ENCODE assay signal across 9 cellular contexts in genomic region chr4:37793562-37793961, GRCh38. TPM values are rescaled to one million over a fixed set of nuclear protein-coding genes. Genes with fewer than 3 reads are reported as not detected.
DNase-seq lines count a peak whose midpoint lies in the region; ATAC-seq and TF ChIP-seq lines count a peak whose summit lies in the region.
"Had no signal": no experiment of that assay in that cellular context is flagged by ENCODE, and none has a peak within 500 bp of the region (broad histone marks: within the 10 kb centered on the region; RNA-seq: fewer than 3 reads in every experiment).

No MANE protein-coding gene starts in this region.

- H3K9me2 ChIP-seq in GM23338 (ENCODE audit: insufficient read depth) = peaks cover 8% of the 10 kb centered on the region; the same call in 1 of the 2 replicates

- H3K4me2 ChIP-seq in GM23338 = no peak overlapping the region

- no peak overlapping the region for H2AFZ ChIP-seq in GM23338

- DNase-seq in CD4-positive, CD25-positive, alpha-beta regulatory T cell = peak in 2 of 3 donors; percentile 7 to 21
- DNase-seq in GM23338 (ENCODE audit: low spot score) (peak; percentile 21), T-helper 17 cell (no peak), heart right ventricle (peak in 1 of 2 donors; percentile 15), SHP77 (lab: John Stamatoyannopoulos, UW) (no peak), UCSD-AML1 (lab: John Stamatoyannopoulos, UW; ENCODE audit: unreplicated experiment) (no peak), GOT3 (lab: John Stamatoyannopoulos, UW) (no peak), HuH-7.5 (ENCODE audit: low spot score) (no peak)

- no peaks in the 10 kb centered on the region for H3K79me2 ChIP-seq in GM23338 (replicated peaks; ENCODE audit: insufficient read depth)

- intact Hi-C loops in heart right ventricle (cut with DNase I) = loop anchor here in 9 of 10 donors (1.0 to 10.0 kb wide), 7 partner anchors 99 to 341 kb away; partner anchors contain the start of gene RELL1 (in 1 of the 9)

- H3K4me3 Mint-ChIP-seq in CD4-positive, CD25-positive, alpha-beta regulatory T cell = no peak overlapping the region
- no peak overlapping the region for H3K4me3 Mint-ChIP-seq in GM23338
- no peak overlapping the region for H3K4me3 Mint-ChIP-seq in T-helper 17 cell
- H3K4me3 Mint-ChIP-seq: IgD-negative memory B cell had no signal

- no peaks in the 10 kb centered on the region for H3K4me1 ChIP-seq in CD4-positive, CD25-positive, alpha-beta regulatory T cell (ENCODE audit: control insufficient read depth, insufficient read depth, low read length, poor library complexity, severe bottlenecking)
- H3K4me1 ChIP-seq in GM23338 (ENCODE audit: insufficient read depth) = no peaks in the 10 kb centered on the region
- peaks cover 0 to 7% (median 0%) of the 10 kb centered on the region in 9 donors for H3K4me1 ChIP-seq in heart right ventricle

- peaks cover 11% of the 10 kb centered on the region for H3K27me3 ChIP-seq in CD4-positive, CD25-positive, alpha-beta regulatory T cell (ENCODE audit: control insufficient read depth, insufficient read depth, low read length)
- H3K27me3 ChIP-seq in GM23338 (ENCODE audit: insufficient read depth) (no peaks in the 10 kb centered on the region), heart right ventricle (peaks cover 0 to 3% (median 0%) of the 10 kb centered on the region in 7 donors)

- ATAC-seq in CD4-positive, CD25-positive, alpha-beta regulatory T cell (ENCODE audit: low read depth in 2 of 2) = peak; percentile 42 to 43
- ATAC-seq in GM23338 (no peak), T-helper 17 cell (peak; percentile 79), heart right ventricle (peak in 7 of 8 donors; percentile 65 to 88 (median 83))

- H3K9me3 Mint-ChIP-seq in CD4-positive, CD25-positive, alpha-beta regulatory T cell = peaks cover 0 to 2% (median 0%) of the 10 kb centered on the region in 7 donors
- H3K9me3 Mint-ChIP-seq in GM23338 = peaks cover 22% of the 10 kb centered on the region

- no peaks in the 10 kb centered on the region for H3K4me1 Mint-ChIP-seq in CD4-positive, CD25-positive, alpha-beta regulatory T cell
- H3K4me1 Mint-ChIP-seq in GM23338 = peaks cover 5% of the 10 kb centered on the region; the same call in 1 of the 3 replicates
- H3K4me1 Mint-ChIP-seq in T-helper 17 cell = no peaks in the 10 kb centered on the region
- H3K4me1 Mint-ChIP-seq: IgD-negative memory B cell had no signal

- H3K4me3 ChIP-seq in CD4-positive, CD25-positive, alpha-beta regulatory T cell (ENCODE audit: low read depth, low read length) = no peak overlapping the region
- H3K4me3 ChIP-seq in GM23338 (no peak overlapping the region), heart right ventricle (no peak overlapping the region)

- H3F3A ChIP-seq in GM23338 (replicated peaks; ENCODE audit: low read depth) = no peaks in the 10 kb centered on the region

- H3K27me3 Mint-ChIP-seq in CD4-positive, CD25-positive, alpha-beta regulatory T cell = peaks cover 31% of the 10 kb centered on the region
- no peaks in the 10 kb centered on the region for H3K27me3 Mint-ChIP-seq in GM23338 (ENCODE audit: insufficient read depth, low read depth, poor library complexity)
- peaks cover 6% of the 10 kb centered on the region for H3K27me3 Mint-ChIP-seq in T-helper 17 cell

- TF ChIP-seq CTCF in GM23338 (conservative IDR thresholded peaks at IDR 0.05; ENCODE audit: low read depth in 2 of 2) (peak; percentile 34 to 66; a peak in 3 of 4 replicates), heart right ventricle (IDR thresholded peaks at IDR 0.05) (peak; percentile 56 to 81 (median 69))

- H3K36me3 Mint-ChIP-seq in CD4-positive, CD25-positive, alpha-beta regulatory T cell = no peaks in the 10 kb centered on the region
- H3K36me3 Mint-ChIP-seq in GM23338 (ENCODE audit: low read depth) (peaks cover 11% of the 10 kb centered on the region; the same call in 2 of the 3 replicates), T-helper 17 cell (ENCODE audit: low read depth) (no peaks in the 10 kb centered on the region)
- H3K36me3 Mint-ChIP-seq: IgD-negative memory B cell had no signal

- no peaks in the 10 kb centered on the region for H3K36me3 ChIP-seq in CD4-positive, CD25-positive, alpha-beta regulatory T cell (ENCODE audit: control insufficient read depth, insufficient read depth, low read length)
- H3K36me3 ChIP-seq in GM23338 (ENCODE audit: insufficient read depth) (0 out of 2 replicates have a peak, but pooled peaks cover 3% of the 10 kb centered on the region), heart right ventricle (no peaks in the 10 kb centered on the region)

- no peaks in the 10 kb centered on the region for H3K9me3 ChIP-seq in CD4-positive, CD25-positive, alpha-beta regulatory T cell (ENCODE audit: control insufficient read depth in 2 of 2, low read length in 2 of 2)
- H3K9me3 ChIP-seq in T-helper 17 cell (ENCODE audit: control insufficient read depth, low read length, poor library complexity, severe bottlenecking) (no peaks in the 10 kb centered on the region), heart right ventricle (no peaks in the 10 kb centered on the region)

- H3K27ac ChIP-seq in CD4-positive, CD25-positive, alpha-beta regulatory T cell (ENCODE audit: insufficient read depth, low read length, poor library complexity, severe bottlenecking) = no peak overlapping the region
- H3K27ac ChIP-seq in GM23338 (ENCODE audit: low read depth) (no peak overlapping the region), heart right ventricle (no peak overlapping the region)

- no peaks in the 10 kb centered on the region for H4K20me1 ChIP-seq in GM23338 (replicated peaks; ENCODE audit: insufficient read depth)

- H3K27ac Mint-ChIP-seq in CD4-positive, CD25-positive, alpha-beta regulatory T cell = no peak overlapping the region
- H3K27ac Mint-ChIP-seq in GM23338 (no peak overlapping the region), T-helper 17 cell (no peak overlapping the region)
- H3K27ac Mint-ChIP-seq: IgD-negative memory B cell had no signal

TF ChIP-seq in GM23338, 12 proteins besides CTCF, POLR2A, EP300 and RAD21 (continues in another document):
- TF ChIP-seq CREB1 (CRISPR knock-in tag; IDR thresholded peaks at IDR 0.05; ENCODE audit: low read depth) (no peak), EZH2 (IDR thresholded peaks at IDR 0.05; ENCODE audit: low read depth, unreplicated experiment) (no peak), ZNF331 (CRISPR knock-in tag; IDR thresholded peaks at IDR 0.05; ENCODE audit: low read depth) (no peak), ZNF114 (CRISPR knock-in tag; IDR thresholded peaks at IDR 0.05) (no peak), JUNB (IDR thresholded peaks at IDR 0.05; ENCODE audit: unreplicated experiment) (no peak), POLR2AphosphoS5 (IDR thresholded peaks at IDR 0.05; ENCODE audit: low read depth) (no peak), NANOG (IDR thresholded peaks at IDR 0.05; ENCODE audit: borderline replicate concordance) (no peak), EZH2phosphoT487 (IDR thresholded peaks at IDR 0.05; ENCODE audit: unreplicated experiment) (no peak), REST (IDR thresholded peaks at IDR 0.05; ENCODE audit: unreplicated experiment) (no peak), STAT1 (IDR thresholded peaks at IDR 0.05; ENCODE audit: unreplicated experiment) (no peak), ETS1 (IDR thresholded peaks at IDR 0.05) (no peak)

RNA-seq across cellular contexts. Expression of gene PGM2, which starts 32.9 kb away (rescaled TPM):
- total RNA-seq in CD4-positive, CD25-positive, alpha-beta regulatory T cell = 22.1 TPM
- polyA plus RNA-seq in CD4-positive, CD25-positive, alpha-beta regulatory T cell = 10 to 100 TPM; 20.5 to 29.5 (median 24.4) TPM
- total RNA-seq in GM23338 (2014; rRNA removed; shearing (Covaris generic)) = 30.8 and 36.6 TPM in 2 replicates
- polyA plus RNA-seq in GM23338 (2016; fragmentation: Nextera tagmentation; extraction: Ambion mirVana) (10.1 and 11.4 TPM in 2 replicates), heart right ventricle (1 to 10 TPM; 6.2 to 8.6 TPM)
- total RNA-seq in T-helper 17 cell (10 to 100 TPM; 14.0 to 17.7 TPM), heart right ventricle (10 to 100 TPM in 5 of 10 donors, 1 to 10 TPM in 5; 5.9 to 16.4 (median 9.9) TPM)

Comparison
In these comparisons a context has a peak if more than half of its experiments do, and no peak if none do; other contexts are left out.
1. DNase-seq: peak in CD4-positive, CD25-positive, alpha-beta regulatory T cell (2 of 3) and GM23338 (single experiment); none in T-helper 17 cell (0 of 3), SHP77 (0 of 2), UCSD-AML1 (single experiment), GOT3 (single experiment) and HuH-7.5 (single experiment).